ENCODE assay signal across 8 cellular contexts in the genomic region with DNA sequence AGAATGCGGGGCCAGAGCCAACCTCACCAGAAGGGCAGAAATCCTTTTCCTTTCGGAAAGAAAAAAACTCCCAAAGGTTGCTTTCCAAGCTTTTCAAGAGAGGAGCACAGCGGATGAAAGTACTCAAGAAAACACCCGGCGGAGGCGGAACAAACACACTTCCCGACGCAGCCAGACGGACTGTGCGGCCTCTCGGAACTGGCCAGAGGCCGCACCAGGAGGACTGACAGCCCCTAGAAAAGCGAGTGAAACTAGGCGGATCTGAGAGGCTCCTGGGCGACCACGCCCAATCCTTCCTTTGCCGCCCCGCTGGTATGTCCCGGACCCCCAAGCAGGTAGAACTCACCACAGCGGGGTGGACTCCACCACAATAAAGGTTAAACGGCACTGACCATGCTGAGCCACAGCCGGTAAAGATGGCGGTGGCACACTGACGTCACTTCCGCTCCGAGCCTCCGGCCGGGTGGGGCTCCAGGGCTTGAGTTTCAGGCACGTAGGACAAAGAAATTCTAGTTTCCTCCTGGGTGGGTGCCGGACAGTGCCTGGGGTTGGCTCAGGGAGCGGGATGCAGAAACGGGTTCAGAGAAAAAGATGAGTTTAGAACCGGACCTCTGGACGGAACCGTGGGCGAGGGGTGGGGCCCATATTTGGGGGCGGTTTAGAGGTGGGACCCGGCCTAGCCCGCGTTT. TPM values are rescaled to one million over a fixed set of nuclear protein-coding genes. Genes with fewer than 3 reads are reported as not detected.
DNase-seq lines count a peak whose midpoint lies in the region; ATAC-seq and TF ChIP-seq lines count a peak whose summit lies in the region.

TSS of gene ZNF562 (minus strand) at position 432 of the 689 bp plus-strand sequence. CDS start 14,356 bp downstream, outside the sequence.

- H3K27ac ChIP-seq in IMR-90 (ENCODE audit: insufficient read depth, low read length) (peak within 1 kb of the TSS; percentile 92), Peyer's patch (peak within 1 kb of the TSS; percentile 81 to 93 (median 86))

- H2BK5ac ChIP-seq in IMR-90 (ENCODE audit: low read depth, low read length, poor library complexity, severe bottlenecking) = peak within 1 kb of the TSS; percentile 85

- H2AFZ ChIP-seq in IMR-90 (replicated peaks; ENCODE audit: low read length, poor library complexity) = peak within 1 kb of the TSS; percentile 97

- peaks cover 6% of the 10 kb centered on the region for H3K36me3 Mint-ChIP-seq in natural killer cell

- H2BK15ac ChIP-seq in IMR-90 (ENCODE audit: low read depth, low read length) = 0 out of 3 replicates have a peak within 1 kb of the TSS, but pooled peaks have one; percentile 47

- peak within 1 kb of the TSS; percentile 98 for H4K5ac ChIP-seq in IMR-90 (ENCODE audit: low read depth, low read length)

- H4K20me1 ChIP-seq in IMR-90 (ENCODE audit: insufficient read depth, low read length) = no peaks in the 10 kb centered on the region

- H3K4me3 ChIP-seq in IMR-90 (ENCODE audit: insufficient read depth, low read depth, low read length) (peak within 1 kb of the TSS; percentile 81), Peyer's patch (peak within 1 kb of the TSS; percentile 56 to 89 (median 67)), fibroblast of mammary gland (ENCODE audit: control insufficient read depth, low read depth, low read length) (peak within 1 kb of the TSS; percentile 91)

- H3K27me3 ChIP-seq in IMR-90 (ENCODE audit: control insufficient read depth, insufficient read depth, low read length) = no peaks in the 10 kb centered on the region
- H3K27me3 ChIP-seq in Peyer's patch = no peaks in the 10 kb centered on the region

- TF ChIP-seq CTCF in IMR-90 (conservative IDR thresholded peaks at IDR 0.05; ENCODE audit: low read depth, low read length) = no peak
- TF ChIP-seq CTCF in Peyer's patch (IDR thresholded peaks at IDR 0.05) = peak in 1 of 6 experiments; percentile 3
- TF ChIP-seq CTCF in fibroblast of mammary gland (conservative IDR thresholded peaks at IDR 0.05; ENCODE audit: control insufficient read depth, insufficient read depth, low read depth, low read length) = no peak
- TF ChIP-seq CTCF in natural killer cell (IDR thresholded peaks at IDR 0.05) = no peak

- peak within 1 kb of the TSS; percentile 96 to 100 for H3K27ac Mint-ChIP-seq in natural killer cell

- H3K14ac ChIP-seq in IMR-90 (replicated peaks; ENCODE audit: low read depth, low read length) = peak within 1 kb of the TSS; percentile 90

- peaks cover 4 to 5% of the 10 kb centered on the region in 2 donors for H3K9me3 Mint-ChIP-seq in natural killer cell

- H3K79me1 ChIP-seq in IMR-90 (ENCODE audit: low read depth in 1 of 2, low read length in 2 of 2) = peaks cover 14 to 22% of the 10 kb centered on the region in 2 experiments

- ATAC-seq in GM21381 (IDR thresholded peaks at IDR 0.05; ENCODE audit: unreplicated experiment) = peak; percentile 83
- peak; percentile 98 for ATAC-seq in IMR-90 (ENCODE audit: low read depth)
- ATAC-seq in natural killer cell = peak; percentile 91 to 92 (median 92)
- ATAC-seq in stimulated activated naive CD8-positive, alpha-beta T cell treated with anti-CD3 and anti-CD28 coated beads, Interleukin-15, Interleukin-2, amounts not matched to agents 100 U/mL and 50 U/mL, for 24 hours = peak; percentile 88

- H3K18ac ChIP-seq in IMR-90 (ENCODE audit: low read depth, low read length) = peak within 1 kb of the TSS; percentile 92

- intact Hi-C loops in IMR-90 (cut with micrococcal nuclease) = loop anchor here (1.0 kb wide), 1 partner anchor 93 kb away; the partner anchor contains the start of gene ZNF846
- intact Hi-C loops in natural killer cell (cut with micrococcal nuclease) = loop anchor here (1.0 to 2.0 kb wide), 2 partner anchors 54 to 93 kb away; partner anchors contain the start of genes ZNF561 and ZNF846

- dilution Hi-C loops in IMR-90 (cut with HindIII; ENCODE audit: low sequenced_read_pairs, unreplicated experiment) = no loop called here

- H2BK120ac ChIP-seq in IMR-90 (ENCODE audit: low read depth, low read length) = peak within 1 kb of the TSS; percentile 92

- no peaks in the 10 kb centered on the region for H3K27me3 Mint-ChIP-seq in natural killer cell (ENCODE audit: low read depth in 2 of 2)

- peak within 1 kb of the TSS; percentile 85 for H3K56ac ChIP-seq in IMR-90 (ENCODE audit: extremely low read depth, insufficient read depth, low read length)

- H2AK5ac ChIP-seq in IMR-90 (ENCODE audit: low read depth, low read length) = peak within 1 kb of the TSS; percentile 51

- H3K9me1 ChIP-seq in IMR-90 (ENCODE audit: insufficient read depth, low read length) = no peaks in the 10 kb centered on the region

- peak within 1 kb of the TSS; percentile 91 for H2AK9ac ChIP-seq in IMR-90 (replicated peaks; ENCODE audit: low read depth, low read length, poor library complexity)

- peak within 1 kb of the TSS; percentile 96 for H3K4ac ChIP-seq in IMR-90 (ENCODE audit: low read depth, low read length)

- no peaks in the 10 kb centered on the region for H3K4me1 ChIP-seq in IMR-90 (ENCODE audit: control insufficient read depth, insufficient read depth, low read length)
- H3K4me1 ChIP-seq in Peyer's patch = no peaks in the 10 kb centered on the region

- peak within 1 kb of the TSS; percentile 96 for H4K91ac ChIP-seq in IMR-90 (ENCODE audit: insufficient read depth, low read depth, low read length)

- H3K4me2 ChIP-seq in IMR-90 (ENCODE audit: low read depth, low read length) = peak within 1 kb of the TSS; percentile 87

- POLR2A ChIA-PET in IMR-90 (lab: Charles Lee; ENCODE audit: unreplicated experiment) = no interaction called here

- H3K4me1 Mint-ChIP-seq in natural killer cell = peaks cover 36 to 40% of the 10 kb centered on the region in 2 donors

- in situ Hi-C loops in IMR-90 (cut with MboI; ENCODE audit: low sequenced_read_pairs) = no loop called here

- peak within 1 kb of the TSS; percentile 99 for H3K4me3 Mint-ChIP-seq in natural killer cell

- no TSS peak for BruUV-seq in IMR-90 (replicated peaks; lab: Mats Ljungman, UMichigan)

- H3K9ac ChIP-seq in IMR-90 (ENCODE audit: low read depth, low read length) = peak within 1 kb of the TSS; percentile 87

- peaks cover 21% of the 10 kb centered on the region for H3K9me3 ChIP-seq in IMR-90 (ENCODE audit: control insufficient read depth, insufficient read depth, low read length)
- peaks cover 0 to 25% (median 0%) of the 10 kb centered on the region in 4 donors for H3K9me3 ChIP-seq in Peyer's patch

- DNase-seq in COLO668 (lab: John Stamatoyannopoulos, UW; ENCODE audit: unreplicated experiment) (peak; percentile 88), IMR-90 (peak; percentile 86), Peyer's patch (peak; percentile 77 to 94 (median 92)), fibroblast of mammary gland (ENCODE audit: low read depth) (peak; percentile 86), natural killer cell (peak; percentile 79)
- DNase-seq in activated T-helper 1 cell treated with anti-CD3 and anti-CD28 coated beads, Interleukin-2, amount 50 U/mL, for 16 hours (ENCODE audit: low read depth in 1 of 2, low spot score in 1 of 2) = peak; percentile 58 to 63
- peak; percentile 87 for DNase-seq in stimulated activated naive CD8-positive, alpha-beta T cell treated with anti-CD3 and anti-CD28 coated beads, Interleukin-15, Interleukin-2, amounts not matched to agents 100 U/mL and 50 U/mL, for 24 hours

- no peak for TF ChIP-seq RAD21 in IMR-90 (IDR thresholded peaks at IDR 0.05; ENCODE audit: low read length)

- H3K36me3 ChIP-seq in IMR-90 (ENCODE audit: control insufficient read depth, insufficient read depth, low read length) (peaks cover 13% of the 10 kb centered on the region), Peyer's patch (peaks cover 0 to 27% (median 0%) of the 10 kb centered on the region in 3 donors)

- H3K23ac ChIP-seq in IMR-90 (ENCODE audit: low read depth, low read length) = peak within 1 kb of the TSS; percentile 82; the same call in 1 of the 2 replicates

- 5% methylated on average over 27 of the region's 40 CpGs; no CpG with 5 or more reads in 1 of the 2 experiments for WGBS in IMR-90 (ENCODE audit: extremely low coverage in 2 of 2, insufficient read length in 1 of 2), 2 experiments

- peak; percentile 84 for TF ChIP-seq POLR2A in IMR-90 (IDR thresholded peaks at IDR 0.05; ENCODE audit: low read depth, low read length)
- peak; percentile 24 to 46 for TF ChIP-seq POLR2A in Peyer's patch (IDR thresholded peaks at IDR 0.05)

- CTCF ChIA-PET in IMR-90 (lab: Yijun Ruan, JAX) = no interaction called here

- H4K8ac ChIP-seq in IMR-90 (ENCODE audit: low read depth in 2 of 2, low read length in 2 of 2) = peak within 1 kb of the TSS; percentile 99 to 100

- no peak within 1 kb of the TSS for H2BK20ac ChIP-seq in IMR-90 (ENCODE audit: low read depth, low read length)

TF ChIP-seq in IMR-90, 13 proteins besides CTCF, POLR2A, EP300 and RAD21:
- TF ChIP-seq MAZ (IDR thresholded peaks at IDR 0.05; ENCODE audit: borderline replicate concordance, low read depth, low read length) (peak; percentile 70; the same call in 1 of the 2 replicates), MXI1 (IDR thresholded peaks at IDR 0.05; ENCODE audit: borderline replicate concordance, low read depth, low read length) (peak; percentile 72; the same call in 1 of the 2 replicates), CEBPB (IDR thresholded peaks at IDR 0.05; ENCODE audit: low read depth, low read length) (no peak)

RNA-seq across cellular contexts. Expression of gene ZNF562, which starts in this region (rescaled TPM):
- total RNA-seq in IMR-90 (2012; rRNA removed) (41.7 and 43.7 TPM in 2 replicates), Peyer's patch (10 to 100 TPM; 14.9 to 38.8 (median 25.9) TPM), natural killer cell (10 to 100 TPM; 21.6 to 25.3 (median 23.1) TPM)
- 3.7 and 5.2 TPM in 2 replicates for polyA plus RNA-seq in IMR-90 (2012; rRNA removed)
- polyA plus RNA-seq in IMR-90 (2012; cell fraction: cytosol; rRNA removed) = 0.90 and 1.2 TPM in 2 replicates
- 2.2 and 8.4 TPM in 2 replicates for polyA plus RNA-seq in IMR-90 (2012; cell fraction: nucleus; rRNA removed; ENCODE audit: low replicate concordance)

Comparison
In these comparisons a context has a peak if more than half of its experiments do, and no peak if none do; other contexts are left out.
1. Peak in every context shown above with its lines: DNase-seq, ATAC-seq, H3K4me3 ChIP-seq and H3K27ac ChIP-seq.